In the genomic region with DNA sequence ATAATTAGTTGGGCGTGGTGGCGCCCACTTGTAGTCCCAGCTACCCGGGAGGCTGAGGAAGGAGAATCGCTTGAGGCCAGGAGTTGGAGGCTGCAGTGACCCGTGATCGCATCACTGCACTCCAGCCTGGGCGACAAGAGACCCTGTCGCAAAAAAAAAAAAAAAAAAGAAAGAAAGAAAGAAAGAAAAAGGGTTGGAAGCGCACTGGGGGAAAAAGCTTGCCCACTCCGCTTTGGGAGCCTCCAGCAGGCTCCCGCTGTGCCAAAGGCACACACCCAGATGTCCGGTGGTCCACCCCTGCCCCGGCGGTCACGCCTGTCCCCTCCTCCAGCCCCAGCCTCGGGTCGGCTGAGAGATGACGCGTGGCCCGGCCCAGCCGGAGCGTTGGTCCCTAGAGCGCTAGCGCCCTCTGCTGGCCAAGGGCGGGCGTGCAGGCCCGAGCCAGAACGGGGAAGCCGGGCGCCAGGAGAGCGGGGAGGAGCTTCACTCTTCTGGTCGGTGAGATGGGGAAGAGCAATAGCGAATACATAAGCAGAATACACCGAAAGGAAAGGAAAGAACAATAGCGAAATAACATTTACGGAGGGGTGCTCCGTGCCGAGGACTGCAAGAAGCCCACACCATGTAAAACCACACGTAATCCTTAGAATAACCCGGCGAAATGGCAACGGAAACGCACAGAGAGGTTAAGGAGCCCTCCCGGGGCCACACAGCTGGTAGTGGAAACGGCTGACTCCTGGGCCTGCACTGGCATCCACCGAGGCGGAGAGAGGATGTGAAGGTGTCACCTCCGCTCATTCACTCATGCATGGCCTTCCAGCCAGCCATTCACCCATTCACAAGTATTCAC, we compare ENCODE assay signal across 1 cellular context.
TF ChIP-seq lines count a peak whose summit lies in the region.

No MANE protein-coding gene starts in this region.

TF ChIP-seq in H1, 55 proteins besides CTCF, POLR2A, EP300 and RAD21:
- TF ChIP-seq FOSL1 (IDR thresholded peaks at IDR 0.05; ENCODE audit: insufficient read depth, low read depth, low read length) (no peak), BACH1 (IDR thresholded peaks at IDR 0.05; ENCODE audit: low read length) (no peak), SP1 (IDR thresholded peaks at IDR 0.05; ENCODE audit: low read depth, low read length) (no peak), NRF1 (IDR thresholded peaks at IDR 0.05; ENCODE audit: low read depth, low read length) (no peak), PHF8 (conservative IDR thresholded peaks at IDR 0.05; ENCODE audit: low read depth, low read length) (no peak), ZNF274 (IDR thresholded peaks at IDR 0.05; ENCODE audit: borderline replicate concordance, extremely low read depth, low read length) (no peak), BCL11A (IDR thresholded peaks at IDR 0.05; ENCODE audit: low read depth in 2 of 2, low read length in 2 of 2) (no peak), CEBPB (IDR thresholded peaks at IDR 0.05; ENCODE audit: low read depth, low read length) (no peak), CREB1 (IDR thresholded peaks at IDR 0.05) (peak; percentile 91), JUND (IDR thresholded peaks at IDR 0.05; ENCODE audit: low read length) (0 out of 2 replicates have a peak, but pooled peaks have one; percentile 23), MAFK (IDR thresholded peaks at IDR 0.05; ENCODE audit: low read depth, low read length) (no peak), POLR2AphosphoS5 (IDR thresholded peaks at IDR 0.05; ENCODE audit: low read depth, low read length) (no peak), KDM4A (IDR thresholded peaks at IDR 0.05; ENCODE audit: low read depth, low read length, severe bottlenecking) (peak; percentile 23), EZH2 (IDR thresholded peaks at IDR 0.05; ENCODE audit: low read depth, low read length, severe bottlenecking) (no peak), CHD1 (IDR thresholded peaks at IDR 0.05; ENCODE audit: low read depth, low read length) (no peak), TBP (IDR thresholded peaks at IDR 0.05; ENCODE audit: low read depth, low read length) (no peak), RFX5 (IDR thresholded peaks at IDR 0.05; ENCODE audit: borderline replicate concordance, low read depth, low read length) (no peak), GTF2F1 (IDR thresholded peaks at IDR 0.05; ENCODE audit: borderline replicate concordance, low read depth, low read length) (no peak), TAF7 (optimal IDR thresholded peaks at IDR 0.05; ENCODE audit: borderline replicate concordance, low read depth, low read length) (no peak), TCF12 (IDR thresholded peaks at IDR 0.05; ENCODE audit: low read depth, low read length) (no peak), GABPA (IDR thresholded peaks at IDR 0.05; ENCODE audit: borderline replicate concordance, insufficient read depth, low read length) (no peak), BRCA1 (IDR thresholded peaks at IDR 0.05; ENCODE audit: low read depth, low read length) (no peak), RBBP5 (IDR thresholded peaks at IDR 0.05; ENCODE audit: borderline replicate concordance, low read depth, low read length) (no peak), SIRT6 (IDR thresholded peaks at IDR 0.05; ENCODE audit: low read length) (no peak), JUN (IDR thresholded peaks at IDR 0.05; ENCODE audit: low read depth, low read length) (no peak), KDM1A (IDR thresholded peaks at IDR 0.05; ENCODE audit: borderline replicate concordance, low read length) (peak; percentile 92; the same call in 1 of the 2 replicates), KDM5A (IDR thresholded peaks at IDR 0.05; ENCODE audit: low read length) (no peak), SP4 (IDR thresholded peaks at IDR 0.05; ENCODE audit: low read length) (no peak), ASH2L (IDR thresholded peaks at IDR 0.05; ENCODE audit: low read length) (no peak), NANOG (IDR thresholded peaks at IDR 0.05; ENCODE audit: insufficient read depth, low read depth, low read length, poor library complexity, severe bottlenecking) (peak; percentile 3), CTBP2 (IDR thresholded peaks at IDR 0.05; ENCODE audit: borderline replicate concordance, insufficient read depth, insufficient read length, low read length) (no peak), SP2 (IDR thresholded peaks at IDR 0.05; ENCODE audit: low read length) (no peak), YY1 (IDR thresholded peaks at IDR 0.05; ENCODE audit: low read depth, low read length) (no peak), TAF1 (IDR thresholded peaks at IDR 0.05; ENCODE audit: low read depth, low read length) (no peak), CHD2 (IDR thresholded peaks at IDR 0.05; ENCODE audit: low read length) (no peak), HDAC2 (IDR thresholded peaks at IDR 0.05; ENCODE audit: borderline replicate concordance in 1 of 2, low read depth in 2 of 2, low read length in 2 of 2) (no peak), EGR1 (IDR thresholded peaks at IDR 0.05; ENCODE audit: borderline replicate concordance, low read depth, low read length) (no peak), SIN3A (conservative IDR thresholded peaks at IDR 0.05 in 1 of 2, IDR thresholded peaks at IDR 0.05 in 1 of 2; ENCODE audit: low read depth in 1 of 2, low read length in 2 of 2) (peak in 1 of 2 experiments; percentile 69; a peak in 1 of 4 replicates), RNF2 (IDR thresholded peaks at IDR 0.05; ENCODE audit: borderline replicate concordance, low read depth, low read length, missing control alignments, poor library complexity, severe bottlenecking) (no peak)
- TF ChIP-seq, protein P1, sequence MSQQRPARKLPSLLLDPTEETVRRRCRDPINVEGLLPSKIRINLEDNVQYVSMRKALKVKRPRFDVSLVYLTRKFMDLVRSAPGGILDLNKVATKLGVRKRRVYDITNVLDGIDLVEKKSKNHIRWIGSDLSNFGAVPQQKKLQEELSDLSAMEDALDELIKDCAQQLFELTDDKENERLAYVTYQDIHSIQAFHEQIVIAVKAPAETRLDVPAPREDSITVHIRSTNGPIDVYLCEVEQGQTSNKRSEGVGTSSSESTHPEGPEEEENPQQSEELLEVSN (IDR thresholded peaks at IDR 0.05), result no peak
- TF ChIP-seq, protein P2, sequence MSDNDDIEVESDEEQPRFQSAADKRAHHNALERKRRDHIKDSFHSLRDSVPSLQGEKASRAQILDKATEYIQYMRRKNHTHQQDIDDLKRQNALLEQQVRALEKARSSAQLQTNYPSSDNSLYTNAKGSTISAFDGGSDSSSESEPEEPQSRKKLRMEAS (IDR thresholded peaks at IDR 0.05), result peak; percentile 85
- TF ChIP-seq, protein P3, sequence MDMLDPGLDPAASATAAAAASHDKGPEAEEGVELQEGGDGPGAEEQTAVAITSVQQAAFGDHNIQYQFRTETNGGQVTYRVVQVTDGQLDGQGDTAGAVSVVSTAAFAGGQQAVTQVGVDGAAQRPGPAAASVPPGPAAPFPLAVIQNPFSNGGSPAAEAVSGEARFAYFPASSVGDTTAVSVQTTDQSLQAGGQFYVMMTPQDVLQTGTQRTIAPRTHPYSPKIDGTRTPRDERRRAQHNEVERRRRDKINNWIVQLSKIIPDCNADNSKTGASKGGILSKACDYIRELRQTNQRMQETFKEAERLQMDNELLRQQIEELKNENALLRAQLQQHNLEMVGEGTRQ (IDR thresholded peaks at IDR 0.05; ENCODE audit: low read length), result peak; percentile 7; the same call in 1 of the 2 replicates
- TF ChIP-seq, protein P4, sequence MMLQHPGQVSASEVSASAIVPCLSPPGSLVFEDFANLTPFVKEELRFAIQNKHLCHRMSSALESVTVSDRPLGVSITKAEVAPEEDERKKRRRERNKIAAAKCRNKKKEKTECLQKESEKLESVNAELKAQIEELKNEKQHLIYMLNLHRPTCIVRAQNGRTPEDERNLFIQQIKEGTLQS (IDR thresholded peaks at IDR 0.05; ENCODE audit: insufficient read depth, low read depth, low read length), result no peak
